ENCODE assay signal across 30 cellular contexts in genomic region chr2:67833632-67834031, GRCh38.
"Had no signal": no experiment of that assay in that cellular context is flagged by ENCODE, and none has a peak within 500 bp of the region (broad histone marks: within the 10 kb centered on the region; RNA-seq: fewer than 3 reads in every experiment).

No MANE protein-coding gene starts in this region.

- H3K4me3 ChIP-seq: ascending aorta, coronary artery, dorsolateral prefrontal cortex, gastrocnemius medialis, heart left ventricle had no signal

- H3K27ac ChIP-seq: ascending aorta, coronary artery, dorsolateral prefrontal cortex, foreskin keratinocyte, gastrocnemius medialis, heart left ventricle had no signal

- H3K9me3 ChIP-seq: ascending aorta, gastrocnemius medialis, heart left ventricle had no signal

- H3K9me3 Mint-ChIP-seq: activated CD4-positive, alpha-beta memory T cell treated with anti-CD3 and anti-CD28 coated beads for 36 hours; activated CD4-positive, alpha-beta T cell treated with anti-CD3 and anti-CD28 coated beads, Interleukin-2, amount 10 ng/mL, durations not matched to agents 24 days and 14 days; activated naive CD4-positive, alpha-beta T cell treated with anti-CD3 and anti-CD28 coated beads, Interleukin-2, amount 10 ng/mL, durations not matched to agents 7 days and 5 days; activated naive CD8-positive, alpha-beta T cell treated with anti-CD3 and anti-CD28 coated beads, Interleukin-2, amount 10 ng/mL, durations not matched to agents 7 days and 5 days; central memory CD8-positive, alpha-beta T cell; endodermal cell had no signal

- H3K4me3 Mint-ChIP-seq: activated CD4-positive, alpha-beta memory T cell treated with anti-CD3 and anti-CD28 coated beads for 36 hours; activated CD4-positive, alpha-beta T cell treated with anti-CD3 and anti-CD28 coated beads for 36 hours; activated CD4-positive, alpha-beta T cell treated with anti-CD3 and anti-CD28 coated beads, Interleukin-2, amount 10 ng/mL, durations not matched to agents 24 days and 14 days; activated CD8-positive, alpha-beta memory T cell treated with anti-CD3 and anti-CD28 coated beads, Interleukin-2, amount 10 ng/mL, durations not matched to agents 7 days and 5 days; activated CD8-positive, alpha-beta T cell treated with anti-CD3 and anti-CD28 coated beads, Interleukin-2, amount 10 ng/mL, durations not matched to agents 7 days and 5 days; activated naive CD4-positive, alpha-beta T cell treated with anti-CD3 and anti-CD28 coated beads, Interleukin-2, amount 10 ng/mL, durations not matched to agents 7 days and 5 days; activated naive CD8-positive, alpha-beta T cell treated with anti-CD3 and anti-CD28 coated beads, Interleukin-2, amount 10 ng/mL, durations not matched to agents 7 days and 5 days; brain; central memory CD8-positive, alpha-beta T cell; dendritic cell treated with granulocyte-macrophage colony-stimulating factor and Interleukin-4, amounts not matched to agents 40 ng/mL and 50 ng/mL, for 4 days; endodermal cell had no signal

- H3K27me3 Mint-ChIP-seq: activated CD4-positive, alpha-beta memory T cell treated with anti-CD3 and anti-CD28 coated beads for 36 hours; activated CD4-positive, alpha-beta T cell treated with anti-CD3 and anti-CD28 coated beads for 36 hours; activated CD4-positive, alpha-beta T cell treated with anti-CD3 and anti-CD28 coated beads, Interleukin-2, amount 10 ng/mL, durations not matched to agents 24 days and 14 days; activated naive CD4-positive, alpha-beta T cell treated with anti-CD3 and anti-CD28 coated beads, Interleukin-2, amount 10 ng/mL, durations not matched to agents 7 days and 5 days; activated naive CD8-positive, alpha-beta T cell treated with anti-CD3 and anti-CD28 coated beads, Interleukin-2, amount 10 ng/mL, durations not matched to agents 7 days and 5 days had no signal

- ATAC-seq: activated CD4-positive, alpha-beta T cell treated with anti-CD3 and anti-CD28 coated beads for 36 hours; activated CD8-positive, alpha-beta memory T cell treated with anti-CD3 and anti-CD28 coated beads, Interleukin-2, amount 10 ng/mL, durations not matched to agents 7 days and 5 days; activated CD8-positive, alpha-beta T cell treated with anti-CD3 and anti-CD28 coated beads, Interleukin-2, amount 10 ng/mL, durations not matched to agents 7 days and 5 days; activated naive CD4-positive, alpha-beta T cell treated with anti-CD3 and anti-CD28 coated beads, Interleukin-2, amount 50 U/mL, for 72 hours; esophagus mucosa; foreskin keratinocyte; gastrocnemius medialis; heart left ventricle had no signal

- H3K36me3 Mint-ChIP-seq: activated CD4-positive, alpha-beta memory T cell treated with anti-CD3 and anti-CD28 coated beads for 36 hours; activated CD8-positive, alpha-beta memory T cell treated with anti-CD3 and anti-CD28 coated beads, Interleukin-2, amount 10 ng/mL, durations not matched to agents 7 days and 5 days; activated naive CD4-positive, alpha-beta T cell treated with anti-CD3 and anti-CD28 coated beads, Interleukin-2, amount 10 ng/mL, durations not matched to agents 7 days and 5 days; activated naive CD4-positive, alpha-beta T cell treated with anti-CD3 and anti-CD28 coated beads, Interleukin-2, amount 50 U/mL, for 72 hours; activated naive CD8-positive, alpha-beta T cell treated with anti-CD3 and anti-CD28 coated beads, Interleukin-2, amount 10 ng/mL, durations not matched to agents 7 days and 5 days; brain had no signal

- H3K4me1 Mint-ChIP-seq: activated CD4-positive, alpha-beta T cell treated with anti-CD3 and anti-CD28 coated beads for 36 hours; activated CD4-positive, alpha-beta T cell treated with anti-CD3 and anti-CD28 coated beads, Interleukin-2, amount 10 ng/mL, durations not matched to agents 24 days and 14 days; activated CD8-positive, alpha-beta memory T cell treated with anti-CD3 and anti-CD28 coated beads, Interleukin-2, amount 10 ng/mL, durations not matched to agents 7 days and 5 days; activated naive CD4-positive, alpha-beta T cell treated with anti-CD3 and anti-CD28 coated beads, Interleukin-2, amount 10 ng/mL, durations not matched to agents 7 days and 5 days; activated naive CD8-positive, alpha-beta T cell treated with anti-CD3 and anti-CD28 coated beads, Interleukin-2, amount 10 ng/mL, durations not matched to agents 7 days and 5 days; central memory CD8-positive, alpha-beta T cell; endodermal cell had no signal

- H3K36me3 ChIP-seq: ascending aorta, gastrocnemius medialis, heart left ventricle had no signal

- DNase-seq: activated CD4-positive, alpha-beta memory T cell treated with anti-CD3 and anti-CD28 coated beads for 36 hours; activated CD4-positive, alpha-beta T cell treated with anti-CD3 and anti-CD28 coated beads for 36 hours; activated CD4-positive, alpha-beta T cell treated with anti-CD3 and anti-CD28 coated beads, Interleukin-2, amount 10 ng/mL, durations not matched to agents 24 days and 14 days; activated CD4-positive, CD25-positive, alpha-beta regulatory T cell; activated CD4-positive, CD25-positive, alpha-beta regulatory T cell treated with anti-CD3 and anti-CD28 coated beads, Interleukin-2, amount 50 U/mL, for 72 hours; activated CD8-positive, alpha-beta memory T cell treated with anti-CD3 and anti-CD28 coated beads, Interleukin-2, amount 10 ng/mL, durations not matched to agents 7 days and 5 days; activated CD8-positive, alpha-beta memory T cell treated with anti-CD3 and anti-CD28 coated beads, Interleukin-2, amount 50 U/mL, for 4 hours; activated CD8-positive, alpha-beta T cell treated with anti-CD3 and anti-CD28 coated beads, Interleukin-2, amount 10 ng/mL, durations not matched to agents 7 days and 5 days; activated gamma-delta T cell; activated naive CD4-positive, alpha-beta T cell; activated naive CD4-positive, alpha-beta T cell treated with anti-CD3 and anti-CD28 coated beads, Interleukin-2, amount 10 ng/mL, durations not matched to agents 7 days and 5 days; activated naive CD8-positive, alpha-beta T cell treated with anti-CD3 and anti-CD28 coated beads, Interleukin-2, amount 10 ng/mL, durations not matched to agents 7 days and 5 days; activated T-cell treated with anti-CD3 and anti-CD28 coated beads, Interleukin-2, amount 50 U/mL, for 1 hour; activated T-cell treated with anti-CD3 and anti-CD28 coated beads, Interleukin-2, amount 50 U/mL, for 48 hours; dorsolateral prefrontal cortex; effector memory CD4-positive, alpha-beta T cell; endodermal cell; foreskin keratinocyte; gastrocnemius medialis; glutamatergic neuron; heart left ventricle; T-helper 2 cell had no signal

- FAIRE-seq: bronchial epithelial cell had no signal

- H3K4me1 ChIP-seq: ascending aorta, foreskin keratinocyte, gastrocnemius medialis, heart left ventricle had no signal

- H3K27ac Mint-ChIP-seq: activated CD4-positive, alpha-beta memory T cell treated with anti-CD3 and anti-CD28 coated beads for 36 hours; activated CD4-positive, alpha-beta T cell treated with anti-CD3 and anti-CD28 coated beads for 36 hours; activated CD4-positive, alpha-beta T cell treated with anti-CD3 and anti-CD28 coated beads, Interleukin-2, amount 10 ng/mL, durations not matched to agents 24 days and 14 days; activated CD8-positive, alpha-beta memory T cell treated with anti-CD3 and anti-CD28 coated beads, Interleukin-2, amount 10 ng/mL, durations not matched to agents 7 days and 5 days; activated CD8-positive, alpha-beta T cell treated with anti-CD3 and anti-CD28 coated beads, Interleukin-2, amount 10 ng/mL, durations not matched to agents 7 days and 5 days; activated naive CD4-positive, alpha-beta T cell treated with anti-CD3 and anti-CD28 coated beads, Interleukin-2, amount 10 ng/mL, durations not matched to agents 7 days and 5 days; activated naive CD4-positive, alpha-beta T cell treated with anti-CD3 and anti-CD28 coated beads, Interleukin-2, amount 50 U/mL, for 72 hours; activated naive CD8-positive, alpha-beta T cell treated with anti-CD3 and anti-CD28 coated beads, Interleukin-2, amount 10 ng/mL, durations not matched to agents 7 days and 5 days; brain; dendritic cell treated with granulocyte-macrophage colony-stimulating factor and Interleukin-4, amounts not matched to agents 40 ng/mL and 50 ng/mL, for 4 days; endodermal cell had no signal

- H3K27me3 ChIP-seq: ascending aorta, foreskin keratinocyte, gastrocnemius medialis, heart left ventricle had no signal
